Comparison of ENCODE assay signal across 26 cellular contexts in genomic region chr20:47021850-47022249, GRCh38.
DNase-seq lines count a peak whose midpoint lies in the region; ATAC-seq, FAIRE-seq and TF ChIP-seq lines count a peak whose summit lies in the region.
"Had no signal": no experiment of that assay in that cellular context is flagged by ENCODE, and none has a peak within 500 bp of the region (broad histone marks: within the 10 kb centered on the region; RNA-seq: fewer than 3 reads in every experiment).

No MANE protein-coding gene starts in this region.

- no peaks in the 10 kb centered on the region for H3K79me2 ChIP-seq in HepG2 (ENCODE audit: insufficient read depth, low read length)
- H3K79me2 ChIP-seq in MM.1S (ENCODE audit: low read length): no peaks in the 10 kb centered on the region

- TF ChIP-seq EP300 in HepG2 (IDR thresholded peaks at IDR 0.05; ENCODE audit: low read depth in 2 of 2, low read length in 2 of 2) (peak in 1 of 2 experiments; percentile 59; a peak in 1 of 4 replicates), HepG2 (CRISPR knock-in tag; IDR thresholded peaks at IDR 0.05; ENCODE audit: borderline replicate concordance) (no peak), stomach (IDR thresholded peaks at IDR 0.05) (no peak)

- no peaks in the 10 kb centered on the region for H3K9me3 ChIP-seq in HepG2 (ENCODE audit: low read length)
- H3K9me3 ChIP-seq in right lobe of liver: no peaks in the 10 kb centered on the region
- no peaks in the 10 kb centered on the region for H3K9me3 ChIP-seq in MM.1S (replicated peaks; ENCODE audit: insufficient read depth, low read length)
- no peaks in the 10 kb centered on the region for H3K9me3 ChIP-seq in stomach
- H3K9me3 ChIP-seq: BE2C, BLaER1 had no signal

- ATAC-seq in HepG2 (peak; percentile 82), right lobe of liver (no peak)
- no peak for ATAC-seq in activated naive CD4-positive, alpha-beta T cell treated with anti-CD3 and anti-CD28 coated beads, Interleukin-2, amount 50 U/mL, for 72 hours
- ATAC-seq: GM12878 had no signal

- in situ Hi-C loops in HepG2 (cut with HindIII; ENCODE audit: extremely low pct_ligation_motif_present, low pct_unique_long_range_greater_than_20kb): no loop called here

- TF ChIP-seq RAD21 in HepG2 (CRISPR knock-in tag; IDR thresholded peaks at IDR 0.05): no peak

- H4K20me1 ChIP-seq in HepG2 (ENCODE audit: insufficient read depth, low read length) (no peaks in the 10 kb centered on the region), MM.1S (ENCODE audit: insufficient read depth, low read length) (no peaks in the 10 kb centered on the region)
- H4K20me1 ChIP-seq: BLaER1 had no signal

- TF ChIP-seq CTCF in HepG2 (CRISPR knock-in tag; IDR thresholded peaks at IDR 0.05) (no peak), right lobe of liver (IDR thresholded peaks at IDR 0.05) (no peak), MM.1S (IDR thresholded peaks at IDR 0.05; ENCODE audit: low read length) (no peak), stomach (IDR thresholded peaks at IDR 0.05) (no peak)

- no peak for FAIRE-seq in HepG2 (lab: Jason Lieb, UNC)
- FAIRE-seq: A204.1, GM12878, GM12892, GM18507 had no signal

- 2% methylated on average over 4 of the region's 4 CpGs for WGBS in HepG2 (ENCODE audit: low lambda C conversion rate)
- 58% methylated on average over 4 of the region's 4 CpGs for WGBS in right lobe of liver (ENCODE audit: insufficient coverage, low coverage, low lambda C conversion rate, missing lambda C conversion rate)
- 71 to 81% (median 76%) methylated on average over 4 of the region's 4 CpGs for WGBS in stomach, 5 donors

- intact Hi-C loops in HepG2 (cut with micrococcal nuclease; ENCODE audit: unreplicated experiment): no loop called here
- intact Hi-C loops in right lobe of liver (cut with DNase I): no loop called here
- intact Hi-C loops in stomach (cut with DNase I; ENCODE audit: low total_unique reads): no loop called here

- H3K27me3 ChIP-seq in HepG2 (ENCODE audit: control insufficient read depth in 1 of 2, insufficient read depth in 2 of 2, low read length in 2 of 2) (peaks cover 0 to 40% of the 10 kb centered on the region in 2 experiments; a peak in 3 of 5 replicates), right lobe of liver (no peaks in the 10 kb centered on the region), MM.1S (replicated peaks; ENCODE audit: insufficient read depth, low read length) (no peaks in the 10 kb centered on the region), stomach (peaks cover 0 to 14% (median 0%) of the 10 kb centered on the region in 3 donors)
- H3K27me3 ChIP-seq: BLaER1 had no signal

- no peak overlapping the region for H3K27ac Mint-ChIP-seq in activated naive CD4-positive, alpha-beta T cell treated with anti-CD3 and anti-CD28 coated beads, Interleukin-2, amount 50 U/mL, for 72 hours
- H3K27ac Mint-ChIP-seq: CD4-positive, alpha-beta memory T cell; CD4-positive, CD25-positive, alpha-beta regulatory T cell; CD8-positive, alpha-beta memory T cell had no signal

- H3K4me3 ChIP-seq in HepG2 (replicated peaks in 1 of 3; ENCODE audit: insufficient read depth in 1 of 3, low read depth in 2 of 3, low read length in 3 of 3) (no peak overlapping the region), right lobe of liver (no peak overlapping the region), MM.1S (ENCODE audit: low read length) (no peak overlapping the region), stomach (no peak overlapping the region)
- H3K4me3 ChIP-seq: BLaER1, GM12878 had no signal

- CTCF ChIA-PET in HepG2 (lab: Yijun Ruan, JAX; ENCODE audit: low intra/inter-chr PET ratio, low total read pairs): no interaction called here

- H3K9ac ChIP-seq in HepG2 (ENCODE audit: insufficient read depth, low read depth, low read length) (no peak overlapping the region), MM.1S (ENCODE audit: low read length) (no peak overlapping the region)
- H3K9ac ChIP-seq: BLaER1 had no signal

- TF ChIP-seq POLR2A in HepG2 (IDR thresholded peaks at IDR 0.05; ENCODE audit: insufficient read depth in 1 of 2, low read depth in 2 of 2, low read length in 2 of 2): no peak
- no peak for TF ChIP-seq POLR2A in right lobe of liver (IDR thresholded peaks at IDR 0.05)
- no peak for TF ChIP-seq POLR2A in stomach (IDR thresholded peaks at IDR 0.05)

- no peak overlapping the region for H3K4me2 ChIP-seq in HepG2 (ENCODE audit: low read depth, low read length)
- no peak overlapping the region for H3K4me2 ChIP-seq in MM.1S (ENCODE audit: low read depth, low read length)

- no peak overlapping the region for H3K27ac ChIP-seq in HepG2 (ENCODE audit: extremely low read length, insufficient read depth, low read length)
- H3K27ac ChIP-seq in right lobe of liver: no peak overlapping the region
- H3K27ac ChIP-seq in MM.1S (ENCODE audit: low read length): no peak overlapping the region
- H3K27ac ChIP-seq in stomach: no peak overlapping the region
- H3K27ac ChIP-seq: BLaER1 had no signal

- no peaks in the 10 kb centered on the region for H3K36me3 ChIP-seq in HepG2 (replicated peaks in 1 of 2; ENCODE audit: control insufficient read depth in 1 of 2, insufficient read depth in 2 of 2, low read length in 2 of 2)
- no peaks in the 10 kb centered on the region for H3K36me3 ChIP-seq in right lobe of liver
- H3K36me3 ChIP-seq in MM.1S (replicated peaks; ENCODE audit: insufficient read depth, low read length): no peaks in the 10 kb centered on the region
- no peaks in the 10 kb centered on the region for H3K36me3 ChIP-seq in stomach
- H3K36me3 ChIP-seq: BE2C, BLaER1 had no signal

- H3K36me3 Mint-ChIP-seq in activated naive CD4-positive, alpha-beta T cell treated with anti-CD3 and anti-CD28 coated beads, Interleukin-2, amount 50 U/mL, for 72 hours: no peaks in the 10 kb centered on the region
- H3K36me3 Mint-ChIP-seq: CD14-positive monocyte; CD4-positive, alpha-beta memory T cell; CD4-positive, CD25-positive, alpha-beta regulatory T cell; CD8-positive, alpha-beta memory T cell had no signal

- no peaks in the 10 kb centered on the region for H3K9me3 Mint-ChIP-seq in activated naive CD4-positive, alpha-beta T cell treated with anti-CD3 and anti-CD28 coated beads, Interleukin-2, amount 50 U/mL, for 72 hours
- H3K9me3 Mint-ChIP-seq: CD14-positive monocyte had no signal

- H3F3A ChIP-seq in MM.1S (ENCODE audit: insufficient read depth, low read length): no peaks in the 10 kb centered on the region

- H3K4me1 ChIP-seq in HepG2 (ENCODE audit: insufficient read depth, low read length): peaks cover 14% of the 10 kb centered on the region
- no peaks in the 10 kb centered on the region for H3K4me1 ChIP-seq in right lobe of liver
- no peaks in the 10 kb centered on the region for H3K4me1 ChIP-seq in MM.1S (ENCODE audit: low read length)
- peaks cover 0 to 12% (median 0%) of the 10 kb centered on the region in 4 donors for H3K4me1 ChIP-seq in stomach
- H3K4me1 ChIP-seq: BE2C had no signal

- DNase-seq in HepG2 (ENCODE audit: low spot score) (peak; percentile 66), right lobe of liver (no peak), MM.1S (peak; percentile 2), stomach (no peak)
- DNase-seq in activated naive CD4-positive, alpha-beta T cell treated with anti-CD3 and anti-CD28 coated beads, Interleukin-2, amount 50 U/mL, for 72 hours (ENCODE audit: low spot score in 2 of 2): no peak
- DNase-seq: 8988T; ACHN; BE2C; C1 segment of cervical spinal cord; CD4-positive, alpha-beta memory T cell; CD4-positive, CD25-positive, alpha-beta regulatory T cell; CD8-positive, alpha-beta memory T cell; COR-L47; DMS 273 treated with DMSO at 0.1 percent for 48 hours; DMS153; DMS53; DMS79; DND-41; EL; GDM1 had no signal

- no TSS peak for BruUV-seq in HepG2 (replicated peaks; lab: Mats Ljungman, UMichigan)

- H2AFZ ChIP-seq in HepG2 (ENCODE audit: low read length) (no peak overlapping the region), MM.1S (ENCODE audit: low read length) (no peak overlapping the region)

- POLR2A ChIA-PET in HepG2 (lab: Yijun Ruan, JAX): no interaction called here

- H3K9me2 ChIP-seq in MM.1S (replicated peaks; ENCODE audit: insufficient read depth, low read length): no peaks in the 10 kb centered on the region

TF ChIP-seq in HepG2, 621 proteins besides CTCF, POLR2A, EP300 and RAD21 (continues in another document):
- TF ChIP-seq, protein P1, sequence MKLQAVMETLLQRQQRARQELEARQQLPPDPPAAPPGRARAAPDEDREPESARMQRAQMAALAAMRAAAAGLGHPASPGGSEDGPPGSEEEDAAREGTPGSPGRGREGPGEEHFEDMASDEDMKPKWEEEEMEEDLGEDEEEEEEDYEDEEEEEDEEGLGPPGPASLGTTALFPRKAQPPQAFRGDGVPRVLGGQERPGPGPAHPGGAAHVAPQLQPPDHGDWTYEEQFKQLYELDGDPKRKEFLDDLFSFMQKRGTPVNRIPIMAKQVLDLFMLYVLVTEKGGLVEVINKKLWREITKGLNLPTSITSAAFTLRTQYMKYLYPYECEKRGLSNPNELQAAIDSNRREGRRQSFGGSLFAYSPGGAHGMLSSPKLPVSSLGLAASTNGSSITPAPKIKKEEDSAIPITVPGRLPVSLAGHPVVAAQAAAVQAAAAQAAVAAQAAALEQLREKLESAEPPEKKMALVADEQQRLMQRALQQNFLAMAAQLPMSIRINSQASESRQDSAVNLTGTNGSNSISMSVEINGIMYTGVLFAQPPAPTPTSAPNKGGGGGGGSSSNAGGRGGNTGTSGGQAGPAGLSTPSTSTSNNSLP (IDR thresholded peaks at IDR 0.05; ENCODE audit: low read depth, low read length): peak; percentile 65; the same call in 1 of the 2 replicates
- TF ChIP-seq PHF21A (CRISPR knock-in tag; IDR thresholded peaks at IDR 0.05): peak; percentile 51; the same call in 1 of the 2 replicates
- TF ChIP-seq ELF3 (CRISPR knock-in tag; IDR thresholded peaks at IDR 0.05): peak; percentile 47; the same call in 1 of the 2 replicates
- TF ChIP-seq FOSL1 (CRISPR knock-in tag; IDR thresholded peaks at IDR 0.05; ENCODE audit: borderline replicate concordance): no peak
- TF ChIP-seq SKI (IDR thresholded peaks at IDR 0.05; ENCODE audit: partially characterized antibody): peak; percentile 40
- no peak for TF ChIP-seq CENPX (CRISPR knock-in tag; IDR thresholded peaks at IDR 0.05)
- peak; percentile 46; the same call in 1 of the 2 replicates for TF ChIP-seq ESRRA (CRISPR knock-in tag; IDR thresholded peaks at IDR 0.05; ENCODE audit: low read depth)
- no peak for TF ChIP-seq MEIS2 (CRISPR knock-in tag; IDR thresholded peaks at IDR 0.05)
- no peak for TF ChIP-seq STAT5B (CRISPR knock-in tag; IDR thresholded peaks at IDR 0.05)
- TF ChIP-seq SOX6 (IDR thresholded peaks at IDR 0.05): no peak
- TF ChIP-seq SOX6 (CRISPR knock-in tag; IDR thresholded peaks at IDR 0.05): peak; percentile 70
- TF ChIP-seq ZSCAN21 (CRISPR knock-in tag; IDR thresholded peaks at IDR 0.05; ENCODE audit: borderline replicate concordance): no peak

Comparison
In these comparisons a context has a peak if more than half of its experiments do, and no peak if none do; other contexts are left out.
1. DNase-seq: peak in HepG2 (single experiment) and MM.1S (single experiment); none in right lobe of liver (0 of 3), stomach (single experiment) and activated naive CD4-positive, alpha-beta T cell treated with anti-CD3 and anti-CD28 coated beads, Interleukin-2, amount 50 U/mL, for 72 hours (0 of 2).